ENCODE assay signal across 1 cellular context in genomic region chr3:123536153-123536895, GRCh38.
A peak's percentile ranks its signal among the peaks of the same experiment; 100 is the strongest.
TF ChIP-seq lines count a peak whose summit lies in the region.

No MANE protein-coding gene starts in this region.

TF ChIP-seq in GM12878, 131 proteins besides CTCF, POLR2A, EP300 and RAD21 (continued from another document):
- TF ChIP-seq E4F1 (IDR thresholded peaks at IDR 0.05; ENCODE audit: borderline replicate concordance, partially characterized antibody) (no peak), SPI1 (IDR thresholded peaks at IDR 0.05; ENCODE audit: borderline replicate concordance, insufficient read depth, low read depth, low read length) (no peak), BCL3 (IDR thresholded peaks at IDR 0.05; ENCODE audit: borderline replicate concordance, insufficient read depth, low read depth, low read length, poor library complexity, severe bottlenecking) (no peak), ZBTB33 (IDR thresholded peaks at IDR 0.05) (no peak), CBX3 (IDR thresholded peaks at IDR 0.05; ENCODE audit: borderline replicate concordance, low read depth) (no peak), PRDM15 (CRISPR knock-in tag; IDR thresholded peaks at IDR 0.05) (no peak), POU2F2 (IDR thresholded peaks at IDR 0.05; ENCODE audit: borderline replicate concordance, low read depth, low read length) (no peak), GATAD2B (conservative IDR thresholded peaks at IDR 0.05; ENCODE audit: low read depth) (no peak), ZBTB11 (CRISPR knock-in tag; IDR thresholded peaks at IDR 0.05) (no peak), E2F4 (IDR thresholded peaks at IDR 0.05; ENCODE audit: low read depth, low read length) (no peak), RUNX3 (IDR thresholded peaks at IDR 0.05; ENCODE audit: low read length) (peak; percentile 73), ZBTB40 (IDR thresholded peaks at IDR 0.05; ENCODE audit: borderline replicate concordance) (no peak), ZZZ3 (IDR thresholded peaks at IDR 0.05; ENCODE audit: control insufficient read depth, insufficient read length, low read depth) (no peak), SREBF2 (IDR thresholded peaks at IDR 0.05; ENCODE audit: low read length) (no peak), RELA (IDR thresholded peaks at IDR 0.05; ENCODE audit: borderline replicate concordance, partially characterized antibody) (no peak), ESRRA (IDR thresholded peaks at IDR 0.05; ENCODE audit: low read length) (no peak), BACH1 (IDR thresholded peaks at IDR 0.05; ENCODE audit: borderline replicate concordance) (no peak), NBN (IDR thresholded peaks at IDR 0.05) (no peak), NKRF (conservative IDR thresholded peaks at IDR 0.05) (no peak)
